In the genomic region with DNA sequence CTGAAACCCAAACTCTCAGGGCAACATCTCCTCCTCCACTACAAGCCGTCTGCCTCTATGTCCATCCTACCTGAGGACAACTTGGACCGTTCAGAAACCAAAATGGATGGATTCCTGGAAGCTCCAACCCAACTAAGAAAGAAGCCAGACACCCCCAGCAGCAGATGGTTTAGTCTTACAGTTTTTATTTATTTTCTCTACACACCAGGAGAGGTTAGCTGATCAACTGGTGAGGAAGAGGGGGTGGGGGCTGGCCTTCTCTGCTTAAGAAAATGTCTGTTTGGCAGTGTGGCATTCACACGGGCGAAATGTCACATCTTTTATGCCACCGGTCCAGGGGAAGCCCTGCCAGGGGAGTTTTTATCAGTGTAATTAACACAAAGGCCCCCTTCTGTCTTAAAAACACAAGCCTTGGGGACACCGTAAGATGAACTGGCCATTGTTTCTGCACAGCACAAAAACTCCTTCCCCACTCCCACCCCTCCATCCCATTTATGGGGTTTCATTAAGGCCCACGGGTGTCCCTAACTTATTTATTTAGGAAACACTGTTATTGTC, we compare ENCODE assay signal across 14 cellular contexts.
DNase-seq lines count a peak whose midpoint lies in the region; ATAC-seq, FAIRE-seq and TF ChIP-seq lines count a peak whose summit lies in the region.
"Had no signal": no experiment of that assay in that cellular context is flagged by ENCODE, and none has a peak within 500 bp of the region (broad histone marks: within the 10 kb centered on the region; RNA-seq: fewer than 3 reads in every experiment).

No MANE protein-coding gene starts in this region.

- H3K36me3 Mint-ChIP-seq in brain (no peaks in the 10 kb centered on the region), osteocyte (ENCODE audit: unreplicated experiment) (no peaks in the 10 kb centered on the region)
- H3K36me3 Mint-ChIP-seq: activated naive CD4-positive, alpha-beta T cell treated with anti-CD3 and anti-CD28 coated beads, Interleukin-2, amount 50 U/mL, for 72 hours; IgD-negative memory B cell had no signal

- H3K4me2 ChIP-seq in KMS-11, result no peak overlapping the region

- CTCF ChIA-PET in AG04450 (lab: Charles Lee), result interaction anchor here (0.6 to 1.9 kb wide), 20 partner anchors 14 to 1405 kb away, joined by 3 to 25 read pairs (median 3); no protein-coding TSS in a partner anchor

- H3K9me3 ChIP-seq in AG04450 (ENCODE audit: control insufficient read depth, insufficient read depth, low read length), result no peaks in the 10 kb centered on the region
- H3K9me3 ChIP-seq in WERI-Rb-1 (ENCODE audit: severe bottlenecking), result no peaks in the 10 kb centered on the region
- H3K9me3 ChIP-seq: colonic mucosa, lower lobe of right lung had no signal

- no peak for DNase-seq in AG04450 (ENCODE audit: low read depth, low spot score)
- no peak for DNase-seq in osteocyte (ENCODE audit: extremely low spot score, unreplicated experiment)
- no peak for DNase-seq in frontal cortex (ENCODE audit: low spot score in 2 of 2)
- DNase-seq in OCI-M1 (lab: John Stamatoyannopoulos, UW), result no peak
- no peak for DNase-seq in WERI-Rb-1

- ATAC-seq in GM21723 (IDR thresholded peaks at IDR 0.05; ENCODE audit: unreplicated experiment), result no peak

- H3K9ac ChIP-seq in KMS-11, result no peak overlapping the region

- H3K4me1 ChIP-seq in KMS-11 (ENCODE audit: low read depth, poor library complexity, severe bottlenecking), result peaks cover 6% of the 10 kb centered on the region
- H3K4me1 ChIP-seq: colonic mucosa had no signal

- no peaks in the 10 kb centered on the region for H3K79me2 ChIP-seq in KMS-11 (ENCODE audit: insufficient read depth, low read depth)

- H3K27ac Mint-ChIP-seq in brain, result peak overlapping the region in 4 of 5 experiments; percentile 31 to 96 (median 88)
- H3K27ac Mint-ChIP-seq in osteocyte (ENCODE audit: unreplicated experiment), result peak overlapping the region; percentile 76
- H3K27ac Mint-ChIP-seq: activated naive CD4-positive, alpha-beta T cell treated with anti-CD3 and anti-CD28 coated beads, Interleukin-2, amount 50 U/mL, for 72 hours; IgD-negative memory B cell had no signal

- no peak overlapping the region for H3K4me3 ChIP-seq in AG04450 (ENCODE audit: low read depth, low read length)
- H3K4me3 ChIP-seq in KMS-11 (IDR thresholded peaks at IDR 0.05; ENCODE audit: insufficient read depth, low read depth, low read length), result no peak overlapping the region
- no peak overlapping the region for H3K4me3 ChIP-seq in WERI-Rb-1 (ENCODE audit: low read depth, low read length)
- H3K4me3 ChIP-seq: colonic mucosa, lower lobe of right lung had no signal

- no peaks in the 10 kb centered on the region for H4K20me1 ChIP-seq in KMS-11 (ENCODE audit: insufficient read depth)

- peak overlapping the region; percentile 41; the same call in 1 of the 2 replicates for H2AFZ ChIP-seq in KMS-11 (ENCODE audit: low read depth)

- H3K36me3 ChIP-seq in KMS-11 (ENCODE audit: insufficient read depth), result no peaks in the 10 kb centered on the region
- no peaks in the 10 kb centered on the region for H3K36me3 ChIP-seq in WERI-Rb-1
- H3K36me3 ChIP-seq: colonic mucosa, lower lobe of right lung had no signal

- TF ChIP-seq CTCF in AG04450 (IDR thresholded peaks at IDR 0.05; ENCODE audit: low read depth, low read length) (no peak), KMS-11 (conservative IDR thresholded peaks at IDR 0.05; ENCODE audit: low read depth, low read length) (no peak), brain (conservative IDR thresholded peaks at IDR 0.05) (no peak), osteocyte (IDR thresholded peaks at IDR 0.05) (no peak), WERI-Rb-1 (IDR thresholded peaks at IDR 0.05; ENCODE audit: low read depth, low read length) (no peak)

- POLR2A ChIA-PET in AG04450 (lab: Yijun Ruan, JAX), result interaction anchor here (1.8 kb wide), 1 partner anchor 187 kb away, joined by 4 read pairs; no protein-coding TSS in a partner anchor

- H3K27me3 ChIP-seq in AG04450 (ENCODE audit: control insufficient read depth, insufficient read depth, low read length) (no peaks in the 10 kb centered on the region), KMS-11 (ENCODE audit: insufficient read depth, low read depth) (no peaks in the 10 kb centered on the region), WERI-Rb-1 (ENCODE audit: insufficient read depth, low read depth, severe bottlenecking) (peaks cover 57% of the 10 kb centered on the region)
- H3K27me3 ChIP-seq: colonic mucosa had no signal

- H3K27me3 Mint-ChIP-seq in brain (peaks cover 26% of the 10 kb centered on the region), osteocyte (ENCODE audit: unreplicated experiment) (no peaks in the 10 kb centered on the region)

- H3K9me3 Mint-ChIP-seq in brain (peaks cover 0 to under 1% (median 0%) of the 10 kb centered on the region in 5 experiments), osteocyte (ENCODE audit: unreplicated experiment) (peaks cover under 1% of the 10 kb centered on the region)
- H3K9me3 Mint-ChIP-seq: activated naive CD4-positive, alpha-beta T cell treated with anti-CD3 and anti-CD28 coated beads, Interleukin-2, amount 50 U/mL, for 72 hours; IgD-negative memory B cell had no signal

- peaks cover 41% of the 10 kb centered on the region for H3K4me1 Mint-ChIP-seq in brain
- H3K4me1 Mint-ChIP-seq in osteocyte (ENCODE audit: unreplicated experiment), result peaks cover 16% of the 10 kb centered on the region

- peak overlapping the region in 4 of 5 experiments; percentile 69 to 76 (median 72) for H3K4me3 Mint-ChIP-seq in brain
- H3K4me3 Mint-ChIP-seq in osteocyte (ENCODE audit: unreplicated experiment), result no peak overlapping the region
- H3K4me3 Mint-ChIP-seq: IgD-negative memory B cell had no signal

- FAIRE-seq in frontal cortex (lab: Jason Lieb, UNC), result no peak
- FAIRE-seq: GM12891, urothelium cell line had no signal

- H3K27ac ChIP-seq in AG04450 (ENCODE audit: low read depth, low read length) (peak overlapping the region; percentile 21), KMS-11 (no peak overlapping the region), WERI-Rb-1 (no peak overlapping the region)
- H3K27ac ChIP-seq: colonic mucosa, lower lobe of right lung had no signal
